ENCODE assay signal across 18 cellular contexts in genomic region chr12:34602213-34602940, GRCh38.
A peak's percentile ranks its signal among the peaks of the same experiment; 100 is the strongest.
DNase-seq lines count a peak whose midpoint lies in the region; ATAC-seq, FAIRE-seq and TF ChIP-seq lines count a peak whose summit lies in the region.
"Had no signal": no experiment of that assay in that cellular context is flagged by ENCODE, and none has a peak within 500 bp of the region (broad histone marks: within the 10 kb centered on the region; RNA-seq: fewer than 3 reads in every experiment).

No MANE protein-coding gene starts in this region.

- DNase-seq in GM03348 (ENCODE audit: low spot score) (peak; percentile 1), GM13976 (ENCODE audit: low spot score) (peak; percentile 8), kidney (peak; percentile 36), sigmoid colon (peak; percentile 52), NCI-H2029 (lab: John Stamatoyannopoulos, UW) (no peak), kidney tubule cell (ENCODE audit: low spot score) (no peak)
- DNase-seq: DMS79 treated with DMSO at 0.1 percent for 48 hours, HCEC 1CT, KG1, NCI-H1105 treated with DMSO at 0.1 percent for 48 hours, NCI-H1694 treated with DMSO at 0.1 percent for 48 hours, NCI-H345, NCI-H524 treated with DMSO at 0.1 percent for 48 hours, PC-9, SIG-M5 had no signal

- no peak for TF ChIP-seq CTCF in GM13976 (IDR thresholded peaks at IDR 0.05; ENCODE audit: borderline replicate concordance, control extremely low read depth, extremely low read depth, insufficient read depth, missing control alignments)
- TF ChIP-seq CTCF in kidney (IDR thresholded peaks at IDR 0.05; ENCODE audit: borderline replicate concordance, extremely low read depth, insufficient read depth) = no peak
- no peak for TF ChIP-seq CTCF in sigmoid colon (IDR thresholded peaks at IDR 0.05)

- TF ChIP-seq POLR2A in sigmoid colon (IDR thresholded peaks at IDR 0.05) = no peak

- no peak overlapping the region for H3K9ac ChIP-seq in kidney (ENCODE audit: low read length in 2 of 2)

- H3K27me3 ChIP-seq in sigmoid colon = no peaks in the 10 kb centered on the region

- intact Hi-C loops in kidney (cut with DNase I) (no loop called here), sigmoid colon (cut with DNase I) (no loop called here)

- H3K36me3 ChIP-seq in kidney (ENCODE audit: control insufficient read depth in 1 of 2, insufficient read depth in 2 of 2, low read length in 2 of 2) (no peaks in the 10 kb centered on the region), sigmoid colon (no peaks in the 10 kb centered on the region)

- H3K4me3 ChIP-seq in kidney (ENCODE audit: low read length in 2 of 2) = no peak overlapping the region
- no peak overlapping the region for H3K4me3 ChIP-seq in sigmoid colon
- H3K4me3 ChIP-seq: PC-9 had no signal

- in situ Hi-C loops in GM13976 (cut with MboI; ENCODE audit: low sequenced_read_pairs, unreplicated experiment) = no loop called here

- H3K4me1 ChIP-seq in kidney (ENCODE audit: control insufficient read depth in 1 of 2, insufficient read depth in 1 of 2, low read depth in 1 of 2, low read length in 2 of 2) (no peaks in the 10 kb centered on the region), sigmoid colon (no peaks in the 10 kb centered on the region)

- no peak for TF ChIP-seq EP300 in sigmoid colon (IDR thresholded peaks at IDR 0.05)

- 74 to 81% methylated on average over 22 of the region's 22 CpGs for WGBS in sigmoid colon, 2 donors

- H3K27ac ChIP-seq in kidney (ENCODE audit: low read depth in 2 of 2, low read length in 2 of 2) = no peak overlapping the region
- H3K27ac ChIP-seq in sigmoid colon = no peak overlapping the region
- H3K27ac ChIP-seq: PC-9, RWPE1 had no signal

- H3K9me3 ChIP-seq in kidney (ENCODE audit: control insufficient read depth in 1 of 2, low read length in 2 of 2) = peaks cover 0 to 30% of the 10 kb centered on the region in 2 donors
- H3K9me3 ChIP-seq in sigmoid colon = peaks cover 8 to 53% (median 27%) of the 10 kb centered on the region in 4 donors

- ATAC-seq in GM18870 (IDR thresholded peaks at IDR 0.05; ENCODE audit: unreplicated experiment) = no peak

- FAIRE-seq in kidney (lab: Jason Lieb, UNC) = no peak
- FAIRE-seq: GM19239 had no signal

Comparison
In these comparisons a context has a peak if more than half of its experiments do, and no peak if none do; other contexts are left out.
1. DNase-seq: peak in GM03348 (single experiment), GM13976 (single experiment), kidney (single experiment) and sigmoid colon (single experiment); none in NCI-H2029 (single experiment) and kidney tubule cell (single experiment).